28 cellular contexts compared by ENCODE assay signal in genomic region chr13:19085876-19086275, GRCh38.
"Had no signal": no experiment of that assay in that cellular context is flagged by ENCODE, and none has a peak within 500 bp of the region (broad histone marks: within the 10 kb centered on the region; RNA-seq: fewer than 3 reads in every experiment).

No MANE protein-coding gene starts in this region.

- H3K9ac ChIP-seq: neural progenitor cell, parathyroid adenoma had no signal

- H3K27ac Mint-ChIP-seq: natural killer cell; nephron; neural progenitor cell; progenitor cell of endocrine pancreas; stimulated activated effector memory CD8-positive, alpha-beta T cell treated with anti-CD3 and anti-CD28 coated beads, Interleukin-12 subunit alpha, Interleukin-12 subunit beta, amount 100 ng/mL, for 72 hours; stimulated activated naive B cell treated with anti-CD40 and anti-IgM and Interleukin-4, amounts not matched to agents 10 μg/mL and 1 μg/mL and 100 μg/mL, for 72 hours; stimulated activated naive CD8-positive, alpha-beta T cell treated with anti-CD3 and anti-CD28 coated beads, Interleukin-15, Interleukin-2, amounts not matched to agents 100 ng/mL and 50 ng/mL, for 24 hours; type B pancreatic cell had no signal

- H3K27me3 ChIP-seq: neural progenitor cell, ovary, right lobe of liver, sigmoid colon, stomach, thyroid gland, tibial nerve, upper lobe of right lung, vagina had no signal

- DNase-seq: natural killer cell; occipital lobe; ovary; psoas muscle; right cardiac atrium; right lobe of liver; sigmoid colon; small intestine; stimulated activated CD4-positive, alpha-beta T cell treated with anti-CD3 and anti-CD28 coated beads, Interleukin-15, amount 100 ng/mL, for 24 hours; stimulated activated CD4-positive, alpha-beta T cell treated with anti-CD3 and anti-CD28 coated beads, Interleukin-2, amount 100 ng/mL, for 24 hours; stimulated activated CD4-positive, alpha-beta T cell treated with anti-CD3 and anti-CD28 coated beads, Interleukin-2, amount 100 ng/mL, for 48 hours; stimulated activated CD4-positive, alpha-beta T cell treated with anti-CD3 and anti-CD28 coated beads, Interleukin-4, amount 100 ng/mL, for 24 hours; stimulated activated naive B cell treated with anti-CD40 and anti-IgM and Interleukin-4, amounts not matched to agents 10 μg/mL and 1 μg/mL and 100 μg/mL, for 72 hours; stimulated activated naive CD4-positive, alpha-beta T cell treated with Interleukin-2 at 50 U/mL for 16 hours; stomach; thyroid gland; upper lobe of right lung had no signal

- H3K27me3 Mint-ChIP-seq: progenitor cell of endocrine pancreas; stimulated activated naive B cell treated with anti-CD40 and anti-IgM and Interleukin-4, amounts not matched to agents 10 μg/mL and 1 μg/mL and 100 μg/mL, for 72 hours; stimulated activated naive CD8-positive, alpha-beta T cell treated with anti-CD3 and anti-CD28 coated beads, Interleukin-15, Interleukin-2, amounts not matched to agents 100 ng/mL and 50 ng/mL, for 24 hours; type B pancreatic cell had no signal

- FAIRE-seq: small intestine, urothelium cell line had no signal

- H2AFZ ChIP-seq: neural progenitor cell, parathyroid adenoma had no signal

- H3K4me1 ChIP-seq: neural progenitor cell, parathyroid adenoma, psoas muscle, right lobe of liver, sigmoid colon, stomach, thyroid gland, tibial nerve, upper lobe of right lung, vagina had no signal

- H3K4me3 Mint-ChIP-seq: natural killer cell; nephron; neural progenitor cell; stimulated activated effector memory CD8-positive, alpha-beta T cell treated with anti-CD3 and anti-CD28 coated beads, Interleukin-12 subunit alpha, Interleukin-12 subunit beta, amount 100 ng/mL, for 72 hours; stimulated activated naive B cell treated with anti-CD40 and anti-IgM and Interleukin-4, amounts not matched to agents 10 μg/mL and 1 μg/mL and 100 μg/mL, for 72 hours; stimulated activated naive CD8-positive, alpha-beta T cell treated with anti-CD3 and anti-CD28 coated beads, Interleukin-15, Interleukin-2, amounts not matched to agents 100 ng/mL and 50 ng/mL, for 24 hours; type B pancreatic cell had no signal

- H3K79me2 ChIP-seq: parathyroid adenoma had no signal

- H3K9me3 Mint-ChIP-seq: stimulated activated naive CD8-positive, alpha-beta T cell treated with anti-CD3 and anti-CD28 coated beads, Interleukin-15, Interleukin-2, amounts not matched to agents 100 ng/mL and 50 ng/mL, for 24 hours had no signal

- H3K36me3 ChIP-seq: neural progenitor cell, ovary, right lobe of liver, sigmoid colon, stomach, thoracic aorta, thyroid gland, tibial nerve, upper lobe of right lung, vagina had no signal

- H3K9me3 ChIP-seq: ovary, right lobe of liver, thoracic aorta, thyroid gland, upper lobe of right lung, vagina had no signal

- H3K36me3 Mint-ChIP-seq: natural killer cell; neural progenitor cell; stimulated activated effector memory CD8-positive, alpha-beta T cell treated with anti-CD3 and anti-CD28 coated beads, Interleukin-12 subunit alpha, Interleukin-12 subunit beta, amount 100 ng/mL, for 72 hours; stimulated activated naive B cell treated with anti-CD40 and anti-IgM and Interleukin-4, amounts not matched to agents 10 μg/mL and 1 μg/mL and 100 μg/mL, for 72 hours; type B pancreatic cell had no signal

- H3K4me3 ChIP-seq: neural progenitor cell, ovary, psoas muscle, right lobe of liver, sigmoid colon, stomach, thoracic aorta, thyroid gland, tibial nerve, upper lobe of right lung, vagina had no signal

- H3K4me1 Mint-ChIP-seq: natural killer cell; nephron; neural progenitor cell; stimulated activated effector memory CD8-positive, alpha-beta T cell treated with anti-CD3 and anti-CD28 coated beads, Interleukin-12 subunit alpha, Interleukin-12 subunit beta, amount 100 ng/mL, for 72 hours; stimulated activated naive B cell treated with anti-CD40 and anti-IgM and Interleukin-4, amounts not matched to agents 10 μg/mL and 1 μg/mL and 100 μg/mL, for 72 hours had no signal

- H3K27ac ChIP-seq: neural progenitor cell, ovary, parathyroid adenoma, psoas muscle, right lobe of liver, sigmoid colon, stomach, thoracic aorta, thyroid gland, tibial nerve, upper lobe of right lung, vagina had no signal

- H3K4me2 ChIP-seq: neural progenitor cell had no signal

- ATAC-seq: natural killer cell; psoas muscle; right cardiac atrium; right lobe of liver; stimulated activated effector memory CD8-positive, alpha-beta T cell treated with anti-CD3 and anti-CD28 coated beads, Interleukin-12 subunit alpha, Interleukin-12 subunit beta, amount 100 ng/mL, for 72 hours; stimulated activated naive B cell treated with anti-CD40 and anti-IgM and Interleukin-4, amounts not matched to agents 10 μg/mL and 1 μg/mL and 100 μg/mL, for 72 hours had no signal
